ENCODE assay signal across 1 cellular context in genomic region chr1:207803678-207804077, GRCh38.
TF ChIP-seq lines count a peak whose summit lies in the region.

No MANE protein-coding gene starts in this region.

TF ChIP-seq in HEK293, 187 proteins besides CTCF, POLR2A, EP300 and RAD21 (continued from another document):
- no peak for TF ChIP-seq ZNF585B (tag by site-specific recombination; IDR thresholded peaks at IDR 0.05)
- no peak for TF ChIP-seq ZNF416 (tag by site-specific recombination; IDR thresholded peaks at IDR 0.05)
- no peak for TF ChIP-seq TCF7L2 (IDR thresholded peaks at IDR 0.05; ENCODE audit: borderline replicate concordance, low read depth, low read length)
- TF ChIP-seq SCRT1 (tag by site-specific recombination; IDR thresholded peaks at IDR 0.05; ENCODE audit: borderline replicate concordance): 0 out of 2 replicates have a peak, but pooled peaks have one; percentile 30
- no peak for TF ChIP-seq ZNF677 (tag by site-specific recombination; IDR thresholded peaks at IDR 0.05)
